32 cellular contexts compared by ENCODE assay signal in genomic region chr2:239803102-239803763, GRCh38.
A peak's percentile ranks its signal among the peaks of the same experiment; 100 is the strongest.
DNase-seq lines count a peak whose midpoint lies in the region; ATAC-seq and TF ChIP-seq lines count a peak whose summit lies in the region.
"Had no signal": no experiment of that assay in that cellular context is flagged by ENCODE, and none has a peak within 500 bp of the region (broad histone marks: within the 10 kb centered on the region; RNA-seq: fewer than 3 reads in every experiment).

No MANE protein-coding gene starts in this region.

- peaks cover 5% of the 10 kb centered on the region for H3K9me3 Mint-ChIP-seq in neural progenitor cell
- H3K9me3 Mint-ChIP-seq: CD8-positive, alpha-beta T cell; natural killer cell treated with Interleukin-12 subunit alpha and Interleukin-12 subunit beta and Interleukin-15 and Interleukin-18, amount 100 ng/mL, for 72 hours had no signal

- peaks cover 11% of the 10 kb centered on the region for H3K27me3 Mint-ChIP-seq in neural progenitor cell (ENCODE audit: insufficient read depth, low read depth)

- H3K9ac ChIP-seq in neural progenitor cell: no peak overlapping the region
- H3K9ac ChIP-seq: parathyroid adenoma had no signal

- peak overlapping the region; percentile 72 for H2AFZ ChIP-seq in neural progenitor cell (replicated peaks)
- H2AFZ ChIP-seq: parathyroid adenoma, PC-9 had no signal

- H4K20me1 ChIP-seq in neural progenitor cell (ENCODE audit: low read depth): no peaks in the 10 kb centered on the region

- H3K36me3 ChIP-seq in neural progenitor cell: no peaks in the 10 kb centered on the region
- H3K36me3 ChIP-seq in upper lobe of right lung: no peaks in the 10 kb centered on the region
- H3K36me3 ChIP-seq: HAP-1 had no signal

- H3K27ac ChIP-seq in neural progenitor cell (no peak overlapping the region), upper lobe of right lung (no peak overlapping the region)
- H3K27ac ChIP-seq: parathyroid adenoma, PC-9 had no signal

- no peaks in the 10 kb centered on the region for H3K79me2 ChIP-seq in neural progenitor cell (ENCODE audit: low read depth)
- H3K79me2 ChIP-seq: parathyroid adenoma had no signal

- TF ChIP-seq CTCF in neural progenitor cell (IDR thresholded peaks at IDR 0.05) (no peak), upper lobe of right lung (IDR thresholded peaks at IDR 0.05) (no peak)

- H3K4me1 ChIP-seq in neural progenitor cell (peaks cover 10% of the 10 kb centered on the region), upper lobe of right lung (no peaks in the 10 kb centered on the region)
- H3K4me1 ChIP-seq: HAP-1, parathyroid adenoma had no signal

- H3K9me3 ChIP-seq in neural progenitor cell (ENCODE audit: low read depth) (no peaks in the 10 kb centered on the region), upper lobe of right lung (no peaks in the 10 kb centered on the region)
- H3K9me3 ChIP-seq: HAP-1 had no signal

- H3K27me3 ChIP-seq in neural progenitor cell: no peaks in the 10 kb centered on the region
- H3K27me3 ChIP-seq in upper lobe of right lung: no peaks in the 10 kb centered on the region

- ATAC-seq in Right ventricle myocardium superior (ENCODE audit: poor library complexity) (no peak), upper lobe of right lung (no peak), GM21381 (IDR thresholded peaks at IDR 0.05; ENCODE audit: unreplicated experiment) (no peak), GM21423 (IDR thresholded peaks at IDR 0.05; ENCODE audit: unreplicated experiment) (no peak)
- ATAC-seq: activated naive CD4-positive, alpha-beta T cell treated with anti-CD3 and anti-CD28 coated beads, Interleukin-2, amount 50 U/mL, for 72 hours; CD8-positive, alpha-beta T cell; GM12878; WTC11 had no signal

- intact Hi-C loops in cardiac septum (cut with DNase I) (no loop called here), Right ventricle myocardium superior (cut with DNase I) (no loop called here), upper lobe of right lung (cut with DNase I) (no loop called here)

- peak overlapping the region; percentile 76 for H3K27ac Mint-ChIP-seq in neural progenitor cell
- H3K27ac Mint-ChIP-seq: activated naive CD4-positive, alpha-beta T cell treated with anti-CD3 and anti-CD28 coated beads, Interleukin-2, amount 50 U/mL, for 72 hours; CD8-positive, alpha-beta T cell; natural killer cell treated with Interleukin-12 subunit alpha and Interleukin-12 subunit beta and Interleukin-15 and Interleukin-18, amount 100 ng/mL, for 72 hours; WTC11 had no signal

- DNase-seq in cardiac septum (ENCODE audit: low spot score) (peak; percentile 59), Right ventricle myocardium superior (no peak), neural progenitor cell (ENCODE audit: low spot score) (no peak), upper lobe of right lung (peak; percentile 26), DMS 273 treated with DMSO at 0.1 percent for 48 hours (lab: John Stamatoyannopoulos, UW) (no peak)
- DNase-seq in activated CD8-positive, alpha-beta memory T cell treated with anti-CD3 and anti-CD28 coated beads, Interleukin-2, amount 50 U/mL, for 48 hours: peak; percentile 23
- DNase-seq: activated CD4-positive, alpha-beta T cell treated with anti-CD3 and anti-CD28 coated beads, Interleukin-2, amount 50 U/mL, for 4 hours; AML-193; DMS153; effector CD8-positive, alpha-beta T cell; Kasumi-1; mammary epithelial cell; MV-4-11; NCI-H1436; NCI-H2081 treated with DMSO at 0.1 percent for 48 hours; NCI-H226; NCI-H526 treated with DMSO at 0.1 percent for 48 hours; NK-92 treated with Interleukin-12 subunit alpha and Interleukin-12 subunit beta, amount 100 ng/mL, for 24 hours; PC-9; retina; SHP77 treated with DMSO at 0.1 percent for 48 hours; stimulated activated naive CD4-positive, alpha-beta T cell treated with Interleukin-2 at 50 U/mL for 16 hours had no signal

- peaks cover 18% of the 10 kb centered on the region for H3K4me1 Mint-ChIP-seq in neural progenitor cell

- no peaks in the 10 kb centered on the region for H3K36me3 Mint-ChIP-seq in neural progenitor cell
- H3K36me3 Mint-ChIP-seq: activated naive CD4-positive, alpha-beta T cell treated with anti-CD3 and anti-CD28 coated beads, Interleukin-2, amount 50 U/mL, for 72 hours; CD8-positive, alpha-beta T cell; natural killer cell treated with Interleukin-12 subunit alpha and Interleukin-12 subunit beta and Interleukin-15 and Interleukin-18, amount 100 ng/mL, for 72 hours; WTC11 had no signal

- no peak overlapping the region for H3K4me3 Mint-ChIP-seq in neural progenitor cell
- H3K4me3 Mint-ChIP-seq: CD8-positive, alpha-beta T cell; natural killer cell treated with Interleukin-12 subunit alpha and Interleukin-12 subunit beta and Interleukin-15 and Interleukin-18, amount 100 ng/mL, for 72 hours; WTC11 had no signal

- H3K4me3 ChIP-seq in neural progenitor cell (no peak overlapping the region), upper lobe of right lung (no peak overlapping the region)
- H3K4me3 ChIP-seq: GM12878, HAP-1, PC-9, smooth muscle cell had no signal

- no peaks in the 10 kb centered on the region for H3F3A ChIP-seq in neural progenitor cell (ENCODE audit: low read depth)

- peak overlapping the region; percentile 35 for H3K4me2 ChIP-seq in neural progenitor cell
- H3K4me2 ChIP-seq: PC-9, smooth muscle cell had no signal

Comparison
In these comparisons a context has a peak if more than half of its experiments do, and no peak if none do; other contexts are left out.
1. DNase-seq: peak in cardiac septum (single experiment), activated CD8-positive, alpha-beta memory T cell treated with anti-CD3 and anti-CD28 coated beads, Interleukin-2, amount 50 U/mL, for 48 hours (single experiment) and upper lobe of right lung (single experiment); none in Right ventricle myocardium superior (single experiment), neural progenitor cell (single experiment) and DMS 273 treated with DMSO at 0.1 percent for 48 hours (single experiment).